Comparison of ENCODE assay signal across 17 cellular contexts in genomic region chr17:2289878-2290478, GRCh38. TPM values are rescaled to one million over a fixed set of nuclear protein-coding genes. Genes with fewer than 3 reads are reported as not detected.
DNase-seq lines count a peak whose midpoint lies in the region; ATAC-seq and TF ChIP-seq lines count a peak whose summit lies in the region.
"Had no signal": no experiment of that assay in that cellular context is flagged by ENCODE, and none has a peak within 500 bp of the region (broad histone marks: within the 10 kb centered on the region; RNA-seq: fewer than 3 reads in every experiment).

No MANE protein-coding gene starts in this region.

- TF ChIP-seq RAD21 in IMR-90 (IDR thresholded peaks at IDR 0.05; ENCODE audit: low read length): no peak

- H3K27me3 Mint-ChIP-seq in activated CD4-positive, alpha-beta memory T cell treated with anti-CD3 and anti-CD28 coated beads for 36 hours: no peaks in the 10 kb centered on the region

- DNase-seq in GM12865 (ENCODE audit: low read depth) (peak; percentile 53), IMR-90 (peak; percentile 40), fibroblast of mammary gland (ENCODE audit: low read depth) (peak; percentile 32), tibial nerve (ENCODE audit: low spot score in 2 of 2) (no peak)
- no peak for DNase-seq in activated CD4-positive, alpha-beta memory T cell treated with anti-CD3 and anti-CD28 coated beads for 36 hours
- DNase-seq: amniotic stem cell; C1 segment of cervical spinal cord; central memory CD4-positive, alpha-beta T cell; effector CD4-positive, alpha-beta T cell; heart left ventricle; NCI-H82; RPMI8226; stimulated activated naive CD4-positive, alpha-beta T cell treated with Interleukin-2 at 50 U/mL for 16 hours had no signal

- H4K20me1 ChIP-seq in IMR-90 (ENCODE audit: insufficient read depth, low read length): peaks cover 2% of the 10 kb centered on the region; the same call in 1 of the 2 replicates

- dilution Hi-C loops in IMR-90 (cut with HindIII; ENCODE audit: low sequenced_read_pairs, unreplicated experiment): no loop called here

- no peak overlapping the region for H3K23ac ChIP-seq in IMR-90 (ENCODE audit: low read depth, low read length)

- no peak overlapping the region for H2BK5ac ChIP-seq in IMR-90 (ENCODE audit: low read depth, low read length, poor library complexity, severe bottlenecking)

- in situ Hi-C loops in IMR-90 (cut with MboI; ENCODE audit: low sequenced_read_pairs): loop anchor here (10.0 kb wide), 1 partner anchor 385 kb away; no protein-coding TSS in a partner anchor

- ATAC-seq in IMR-90 (ENCODE audit: low read depth) (no peak), HG03469 (IDR thresholded peaks at IDR 0.05; ENCODE audit: unreplicated experiment) (no peak)
- ATAC-seq: heart left ventricle had no signal

- peaks cover 11% of the 10 kb centered on the region for H3K4me1 Mint-ChIP-seq in activated CD4-positive, alpha-beta memory T cell treated with anti-CD3 and anti-CD28 coated beads for 36 hours (ENCODE audit: low read depth)

- intact Hi-C loops in IMR-90 (cut with micrococcal nuclease): no loop called here
- intact Hi-C loops in activated CD4-positive, alpha-beta memory T cell treated with anti-CD3 and anti-CD28 coated beads for 36 hours (cut with micrococcal nuclease): no loop called here

- no peak overlapping the region for H2AK5ac ChIP-seq in IMR-90 (ENCODE audit: low read depth, low read length)

- no peaks in the 10 kb centered on the region for H3K9me3 Mint-ChIP-seq in activated CD4-positive, alpha-beta memory T cell treated with anti-CD3 and anti-CD28 coated beads for 36 hours
- H3K9me3 Mint-ChIP-seq: activated T-helper 1 cell treated with anti-CD3 and anti-CD28 coated beads, Interleukin-12 subunit alpha, Interleukin-12 subunit beta, Interleukin-2, Interleukin-4 antibody, amounts not matched to agents 30 ng/mL and 10 ng/mL and 1 ng/mL, durations not matched to agents 14 hours and 24 hours and 36 hours; neural crest cell had no signal

- CTCF ChIA-PET in IMR-90 (lab: Yijun Ruan, JAX): interaction anchor here (0.7 kb wide), 1 partner anchor 15 kb away, joined by 9 read pairs; no protein-coding TSS in a partner anchor
- CTCF ChIA-PET in activated CD4-positive, alpha-beta memory T cell treated with anti-CD3 and anti-CD28 coated beads for 36 hours (lab: Charles Lee): no interaction called here

- no peak overlapping the region for H2AFZ ChIP-seq in IMR-90 (replicated peaks; ENCODE audit: low read length, poor library complexity)

- no peak overlapping the region for H4K91ac ChIP-seq in IMR-90 (ENCODE audit: insufficient read depth, low read depth, low read length)

- H3K27ac ChIP-seq in IMR-90 (ENCODE audit: insufficient read depth, low read length): no peak overlapping the region
- no peak overlapping the region for H3K27ac ChIP-seq in tibial nerve
- H3K27ac ChIP-seq: heart left ventricle, VCaP had no signal

- no peaks in the 10 kb centered on the region for H3K9me3 ChIP-seq in IMR-90 (ENCODE audit: control insufficient read depth, insufficient read depth, low read length)
- no peaks in the 10 kb centered on the region for H3K9me3 ChIP-seq in tibial nerve
- H3K9me3 ChIP-seq: heart left ventricle had no signal

- H2BK120ac ChIP-seq in IMR-90 (ENCODE audit: low read depth, low read length): no peak overlapping the region

- TF ChIP-seq POLR2A in IMR-90 (IDR thresholded peaks at IDR 0.05; ENCODE audit: low read depth, low read length) (no peak), tibial nerve (IDR thresholded peaks at IDR 0.05) (no peak)

- H3K4me3 ChIP-seq in GM12865 (ENCODE audit: low read depth, low read length) (no peak overlapping the region), IMR-90 (ENCODE audit: insufficient read depth, low read depth, low read length) (no peak overlapping the region), fibroblast of mammary gland (ENCODE audit: control insufficient read depth, low read depth, low read length) (no peak overlapping the region), tibial nerve (no peak overlapping the region)
- H3K4me3 ChIP-seq: heart left ventricle had no signal

- H3K79me1 ChIP-seq in IMR-90 (ENCODE audit: low read depth in 1 of 2, low read length in 2 of 2): peaks cover 14 to 39% of the 10 kb centered on the region in 2 experiments

- no peak overlapping the region for H3K56ac ChIP-seq in IMR-90 (ENCODE audit: extremely low read depth, insufficient read depth, low read length)

- no peak overlapping the region for H2AK9ac ChIP-seq in IMR-90 (replicated peaks; ENCODE audit: low read depth, low read length, poor library complexity)

- no peak overlapping the region for H2BK15ac ChIP-seq in IMR-90 (ENCODE audit: low read depth, low read length)

- WGBS in IMR-90 (ENCODE audit: extremely low coverage in 2 of 2, insufficient read length in 1 of 2), 2 experiments: no CpG with 5 or more reads among the region's 5 CpGs
- WGBS in tibial nerve, 2 donors: 93 to 94% methylated on average over 5 of the region's 5 CpGs

- H4K8ac ChIP-seq in IMR-90 (ENCODE audit: low read depth in 2 of 2, low read length in 2 of 2): no peak overlapping the region

- no peak overlapping the region for H4K5ac ChIP-seq in IMR-90 (ENCODE audit: low read depth, low read length)

- H3K36me3 ChIP-seq in IMR-90 (ENCODE audit: control insufficient read depth, insufficient read depth, low read length): peaks cover 26% of the 10 kb centered on the region
- peaks cover 3 to 87% (median 7%) of the 10 kb centered on the region in 3 donors for H3K36me3 ChIP-seq in tibial nerve

- H3K9me1 ChIP-seq in IMR-90 (ENCODE audit: insufficient read depth, low read length): no peaks in the 10 kb centered on the region

- no peak for TF ChIP-seq EP300 in tibial nerve (IDR thresholded peaks at IDR 0.05)

- no peak overlapping the region for H2BK20ac ChIP-seq in IMR-90 (ENCODE audit: low read depth, low read length)

- no TSS peak for BruUV-seq in IMR-90 (replicated peaks; lab: Mats Ljungman, UMichigan)

- H3K4me1 ChIP-seq in IMR-90 (ENCODE audit: control insufficient read depth, insufficient read depth, low read length): peaks cover 4% of the 10 kb centered on the region; the same call in 1 of the 2 replicates
- no peaks in the 10 kb centered on the region for H3K4me1 ChIP-seq in tibial nerve

- H3K4ac ChIP-seq in IMR-90 (ENCODE audit: low read depth, low read length): no peak overlapping the region

- POLR2A ChIA-PET in IMR-90 (lab: Charles Lee; ENCODE audit: unreplicated experiment): no interaction called here
- POLR2A ChIA-PET in activated CD4-positive, alpha-beta memory T cell treated with anti-CD3 and anti-CD28 coated beads for 36 hours (lab: Charles Lee): no interaction called here

- no peak overlapping the region for H3K9ac ChIP-seq in IMR-90 (ENCODE audit: low read depth, low read length)

- no peak overlapping the region for H3K4me2 ChIP-seq in IMR-90 (ENCODE audit: low read depth, low read length)

- H3K27me3 ChIP-seq in IMR-90 (ENCODE audit: control insufficient read depth, insufficient read depth, low read length): no peaks in the 10 kb centered on the region
- no peaks in the 10 kb centered on the region for H3K27me3 ChIP-seq in tibial nerve
- H3K27me3 ChIP-seq: heart left ventricle had no signal

- TF ChIP-seq CTCF in GM12865 (IDR thresholded peaks at IDR 0.05; ENCODE audit: insufficient read depth, low read depth, low read length, missing control alignments): no peak
- TF ChIP-seq CTCF in IMR-90 (conservative IDR thresholded peaks at IDR 0.05; ENCODE audit: low read depth, low read length): no peak
- no peak for TF ChIP-seq CTCF in fibroblast of mammary gland (conservative IDR thresholded peaks at IDR 0.05; ENCODE audit: control insufficient read depth, insufficient read depth, low read depth, low read length)
- no peak for TF ChIP-seq CTCF in tibial nerve (IDR thresholded peaks at IDR 0.05)

- H3K36me3 Mint-ChIP-seq in activated CD4-positive, alpha-beta memory T cell treated with anti-CD3 and anti-CD28 coated beads for 36 hours: peaks cover 36% of the 10 kb centered on the region

- H3K27ac Mint-ChIP-seq in activated CD4-positive, alpha-beta memory T cell treated with anti-CD3 and anti-CD28 coated beads for 36 hours: no peak overlapping the region
- H3K27ac Mint-ChIP-seq: activated T-helper 1 cell treated with anti-CD3 and anti-CD28 coated beads, Interleukin-12 subunit alpha, Interleukin-12 subunit beta, Interleukin-2, Interleukin-4 antibody, amounts not matched to agents 30 ng/mL and 10 ng/mL and 1 ng/mL, durations not matched to agents 14 hours and 24 hours and 36 hours had no signal

- H3K14ac ChIP-seq in IMR-90 (replicated peaks; ENCODE audit: low read depth, low read length): no peak overlapping the region

- H3K18ac ChIP-seq in IMR-90 (ENCODE audit: low read depth, low read length): no peak overlapping the region

- no peak overlapping the region for H3K4me3 Mint-ChIP-seq in activated CD4-positive, alpha-beta memory T cell treated with anti-CD3 and anti-CD28 coated beads for 36 hours
- H3K4me3 Mint-ChIP-seq: activated T-helper 1 cell treated with anti-CD3 and anti-CD28 coated beads, Interleukin-12 subunit alpha, Interleukin-12 subunit beta, Interleukin-2, Interleukin-4 antibody, amounts not matched to agents 30 ng/mL and 10 ng/mL and 1 ng/mL, durations not matched to agents 14 hours and 24 hours and 36 hours; neural crest cell had no signal

RNA-seq across cellular contexts. Expression of gene SMG6, which starts 13.6 kb away (rescaled TPM):
- total RNA-seq in IMR-90 (2012; rRNA removed): 16.3 and 18.9 TPM in 2 replicates
- 23.5 and 30.3 TPM in 2 replicates for polyA plus RNA-seq in IMR-90 (2012; rRNA removed)
- polyA plus RNA-seq in IMR-90 (2012; cell fraction: cytosol; rRNA removed): 17.7 and 31.5 TPM in 2 replicates
- 32.6 and 45.9 TPM in 2 replicates for polyA plus RNA-seq in IMR-90 (2012; cell fraction: nucleus; rRNA removed; ENCODE audit: low replicate concordance)
- total RNA-seq in activated CD4-positive, alpha-beta memory T cell treated with anti-CD3 and anti-CD28 coated beads for 36 hours: 10 to 100 TPM; 17.2 to 20.3 TPM
- 10 to 100 TPM; 29.5 to 86.5 (median 40.1) TPM for total RNA-seq in tibial nerve

RNA-seq across cellular contexts. Expression of gene SRR, which starts 13.8 kb away (rescaled TPM):
- total RNA-seq in IMR-90 (2012; rRNA removed) (38.0 and 52.7 TPM in 2 replicates), tibial nerve (10 to 100 TPM in 1 of 4 donors, 1 to 10 TPM in 3; 6.3 to 13.8 (median 7.9) TPM)
- polyA plus RNA-seq in IMR-90 (2012; rRNA removed): 13.1 and 14.5 TPM in 2 replicates
- polyA plus RNA-seq in IMR-90 (2012; cell fraction: cytosol; rRNA removed): 11.2 and 12.0 TPM in 2 replicates
- polyA plus RNA-seq in IMR-90 (2012; cell fraction: nucleus; rRNA removed; ENCODE audit: low replicate concordance): 2.8 and 8.8 TPM in 2 replicates
- 10 to 100 TPM; 20.0 to 22.2 TPM for total RNA-seq in activated CD4-positive, alpha-beta memory T cell treated with anti-CD3 and anti-CD28 coated beads for 36 hours

RNA-seq across cellular contexts. Expression of gene TSR1, which starts 46.3 kb away (rescaled TPM):
- total RNA-seq in IMR-90 (2012; rRNA removed) (72.6 and 79.2 TPM in 2 replicates), tibial nerve (10 to 100 TPM; 19.6 to 35.7 (median 24.3) TPM)
- 21.0 and 22.6 TPM in 2 replicates for polyA plus RNA-seq in IMR-90 (2012; rRNA removed)
- 7.4 and 11.3 TPM in 2 replicates for polyA plus RNA-seq in IMR-90 (2012; cell fraction: cytosol; rRNA removed)
- polyA plus RNA-seq in IMR-90 (2012; cell fraction: nucleus; rRNA removed; ENCODE audit: low replicate concordance): 17.2 and 31.2 TPM in 2 replicates
- total RNA-seq in activated CD4-positive, alpha-beta memory T cell treated with anti-CD3 and anti-CD28 coated beads for 36 hours: 10 to 100 TPM; 55.1 to 55.9 TPM

RNA-seq across cellular contexts. Expression of gene SGSM2, which starts 47.3 kb away (rescaled TPM):
- 12.2 and 13.6 TPM in 2 replicates for total RNA-seq in IMR-90 (2012; rRNA removed)
- polyA plus RNA-seq in IMR-90 (2012; rRNA removed): 79.6 and 81.2 TPM in 2 replicates
- 30.9 and 35.6 TPM in 2 replicates for polyA plus RNA-seq in IMR-90 (2012; cell fraction: cytosol; rRNA removed)
- 390 and 704 TPM in 2 replicates for polyA plus RNA-seq in IMR-90 (2012; cell fraction: nucleus; rRNA removed; ENCODE audit: low replicate concordance)
- 10 to 100 TPM; 32.7 to 33.4 TPM for total RNA-seq in activated CD4-positive, alpha-beta memory T cell treated with anti-CD3 and anti-CD28 coated beads for 36 hours
- total RNA-seq in tibial nerve: 10 to 100 TPM; 31.5 to 93.3 (median 63.7) TPM

Comparison
In these comparisons a context has a peak if more than half of its experiments do, and no peak if none do; other contexts are left out.
1. DNase-seq: peak in GM12865 (single experiment), IMR-90 (single experiment) and fibroblast of mammary gland (single experiment); none in activated CD4-positive, alpha-beta memory T cell treated with anti-CD3 and anti-CD28 coated beads for 36 hours (single experiment) and tibial nerve (0 of 2).